2 cellular contexts compared by ENCODE assay signal in genomic region chrX:71251456-71251973, GRCh38.
TF ChIP-seq lines count a peak whose summit lies in the region.

No MANE protein-coding gene starts in this region.

TF ChIP-seq in IMR-90, 13 proteins besides CTCF, POLR2A, EP300 and RAD21:
- TF ChIP-seq ELK1 (IDR thresholded peaks at IDR 0.05; ENCODE audit: borderline replicate concordance, low read depth, low read length): no peak
- TF ChIP-seq USF2 (IDR thresholded peaks at IDR 0.05; ENCODE audit: low read depth, low read length): no peak
- TF ChIP-seq MAFK (IDR thresholded peaks at IDR 0.05; ENCODE audit: low read depth, low read length): no peak
- peak; percentile 43; the same call in 1 of the 2 replicates for TF ChIP-seq BHLHE40 (IDR thresholded peaks at IDR 0.05; ENCODE audit: low read depth, low read length)

TF ChIP-seq in neural cell, 6 proteins besides CTCF, POLR2A, EP300 and RAD21:
- no peak for TF ChIP-seq EZH2 (IDR thresholded peaks at IDR 0.05; ENCODE audit: borderline replicate concordance, insufficient read depth, low read length, poor library complexity, severe bottlenecking)
- TF ChIP-seq, protein P1, sequence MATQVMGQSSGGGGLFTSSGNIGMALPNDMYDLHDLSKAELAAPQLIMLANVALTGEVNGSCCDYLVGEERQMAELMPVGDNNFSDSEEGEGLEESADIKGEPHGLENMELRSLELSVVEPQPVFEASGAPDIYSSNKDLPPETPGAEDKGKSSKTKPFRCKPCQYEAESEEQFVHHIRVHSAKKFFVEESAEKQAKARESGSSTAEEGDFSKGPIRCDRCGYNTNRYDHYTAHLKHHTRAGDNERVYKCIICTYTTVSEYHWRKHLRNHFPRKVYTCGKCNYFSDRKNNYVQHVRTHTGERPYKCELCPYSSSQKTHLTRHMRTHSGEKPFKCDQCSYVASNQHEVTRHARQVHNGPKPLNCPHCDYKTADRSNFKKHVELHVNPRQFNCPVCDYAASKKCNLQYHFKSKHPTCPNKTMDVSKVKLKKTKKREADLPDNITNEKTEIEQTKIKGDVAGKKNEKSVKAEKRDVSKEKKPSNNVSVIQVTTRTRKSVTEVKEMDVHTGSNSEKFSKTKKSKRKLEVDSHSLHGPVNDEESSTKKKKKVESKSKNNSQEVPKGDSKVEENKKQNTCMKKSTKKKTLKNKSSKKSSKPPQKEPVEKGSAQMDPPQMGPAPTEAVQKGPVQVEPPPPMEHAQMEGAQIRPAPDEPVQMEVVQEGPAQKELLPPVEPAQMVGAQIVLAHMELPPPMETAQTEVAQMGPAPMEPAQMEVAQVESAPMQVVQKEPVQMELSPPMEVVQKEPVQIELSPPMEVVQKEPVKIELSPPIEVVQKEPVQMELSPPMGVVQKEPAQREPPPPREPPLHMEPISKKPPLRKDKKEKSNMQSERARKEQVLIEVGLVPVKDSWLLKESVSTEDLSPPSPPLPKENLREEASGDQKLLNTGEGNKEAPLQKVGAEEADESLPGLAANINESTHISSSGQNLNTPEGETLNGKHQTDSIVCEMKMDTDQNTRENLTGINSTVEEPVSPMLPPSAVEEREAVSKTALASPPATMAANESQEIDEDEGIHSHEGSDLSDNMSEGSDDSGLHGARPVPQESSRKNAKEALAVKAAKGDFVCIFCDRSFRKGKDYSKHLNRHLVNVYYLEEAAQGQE (IDR thresholded peaks at IDR 0.05; ENCODE audit: borderline replicate concordance): no peak
- no peak for TF ChIP-seq TAF1 (IDR thresholded peaks at IDR 0.05; ENCODE audit: low read depth)
- TF ChIP-seq SMC3 (conservative IDR thresholded peaks at IDR 0.05; ENCODE audit: poor library complexity): no peak
- TF ChIP-seq POLR2AphosphoS5 (IDR thresholded peaks at IDR 0.05): no peak
